8 cellular contexts compared by ENCODE assay signal in genomic region chr22:17705565-17706450, GRCh38.
A peak's percentile ranks its signal among the peaks of the same experiment; 100 is the strongest.
DNase-seq lines count a peak whose midpoint lies in the region; ATAC-seq and TF ChIP-seq lines count a peak whose summit lies in the region.

No MANE protein-coding gene starts in this region.

- H3K27me3 Mint-ChIP-seq in neural crest cell (ENCODE audit: low read depth), result no peaks in the 10 kb centered on the region

- peaks cover 12% of the 10 kb centered on the region for H3K4me1 Mint-ChIP-seq in neural crest cell

- DNase-seq in HT1080 (ENCODE audit: low read depth) (peak; percentile 11), caudate nucleus (lab: John Stamatoyannopoulos, UW) (no peak), neural crest cell (ENCODE audit: low read depth, low spot score) (no peak), ecto neural progenitor cell (ENCODE audit: low spot score) (no peak), COR-L47 (lab: John Stamatoyannopoulos, UW) (no peak), NCI-H146 treated with DMSO at 0.1 percent for 48 hours (lab: John Stamatoyannopoulos, UW; ENCODE audit: unreplicated experiment) (no peak)
- DNase-seq in effector CD4-positive, alpha-beta T cell, result no peak

- no peaks in the 10 kb centered on the region for H3K36me3 Mint-ChIP-seq in neural crest cell (ENCODE audit: low read depth)

- TF ChIP-seq CTCF in neural crest cell (conservative IDR thresholded peaks at IDR 0.05), result no peak

- H3K27ac Mint-ChIP-seq in neural crest cell (ENCODE audit: unreplicated experiment), result peak overlapping the region; percentile 52

- H3K27ac ChIP-seq in caudate nucleus (ENCODE audit: low read depth, low read length), result peak overlapping the region; percentile 80

- peak; percentile 10 for ATAC-seq in GM18861 (IDR thresholded peaks at IDR 0.05; ENCODE audit: unreplicated experiment)

- no peak overlapping the region for H3K4me3 Mint-ChIP-seq in neural crest cell

- no peaks in the 10 kb centered on the region for H3K9me3 Mint-ChIP-seq in neural crest cell
